In the genomic region with DNA sequence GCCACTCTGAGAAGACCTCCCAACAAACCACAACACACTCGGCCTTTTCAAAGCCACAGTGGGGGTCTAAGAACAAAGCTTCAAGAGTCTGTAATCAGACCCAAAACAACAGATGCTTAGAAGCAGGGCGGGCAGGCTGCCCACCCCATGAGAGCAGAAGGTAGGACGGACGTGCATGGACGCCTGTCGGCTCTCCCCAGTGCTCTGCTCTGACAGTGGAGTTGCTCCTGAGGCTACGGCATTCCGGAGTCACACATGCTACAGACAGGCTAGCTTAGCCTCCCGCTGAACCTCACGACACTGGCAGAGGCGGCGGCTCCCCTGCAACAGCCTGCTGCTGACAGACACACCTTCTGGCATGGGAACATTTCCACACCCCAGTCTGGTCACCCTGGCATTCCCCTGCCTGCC, we compare ENCODE assay signal across 21 cellular contexts. TPM values are rescaled to one million over a fixed set of nuclear protein-coding genes. Genes with fewer than 3 reads are reported as not detected.
DNase-seq lines count a peak whose midpoint lies in the region; ATAC-seq and TF ChIP-seq lines count a peak whose summit lies in the region.
"Had no signal": no experiment of that assay in that cellular context is flagged by ENCODE, and none has a peak within 500 bp of the region (broad histone marks: within the 10 kb centered on the region; RNA-seq: fewer than 3 reads in every experiment).

No MANE protein-coding gene starts in this region.

- ATAC-seq in omental fat pad (ENCODE audit: low FRiP score) = no peak
- ATAC-seq: activated T-cell treated with anti-CD3 and anti-CD28 coated beads, Interleukin-2, amount 50 U/mL, for 4 hours; HCT116; HepG2; sciatic nerve had no signal

- peak; percentile 86 for DNase-seq in DMS 273 treated with DMSO at 0.1 percent for 48 hours (lab: John Stamatoyannopoulos, UW)
- DNase-seq in NCI-H128 (lab: John Stamatoyannopoulos, UW; ENCODE audit: unreplicated experiment) = peak; percentile 54
- peak; percentile 37 for DNase-seq in astrocyte of the cerebellum (ENCODE audit: low read depth)
- peak; percentile 75 for DNase-seq in islet precursor cell
- no peak for DNase-seq in stimulated activated CD4-positive, alpha-beta T cell treated with anti-CD3 and anti-CD28 coated beads, Interleukin-15, amount 100 ng/mL, for 24 hours
- DNase-seq in NCI-H1105 treated with DMSO at 0.1 percent for 48 hours (lab: John Stamatoyannopoulos, UW) = no peak
- no peak for DNase-seq in Kasumi-1 (lab: John Stamatoyannopoulos, UW)
- no peak for DNase-seq in omental fat pad (ENCODE audit: low spot score)
- DNase-seq: activated CD4-positive, alpha-beta T cell treated with anti-CD3 and anti-CD28 coated beads, Interleukin-2, amount 50 U/mL, for 4 hours; activated T-cell treated with anti-CD3 and anti-CD28 coated beads, Interleukin-2, amount 50 U/mL, for 4 hours; DMS153; foreskin fibroblast; NCI-H1930; NCI-H526 treated with DMSO at 0.1 percent for 48 hours; ovary; SIG-M5; stimulated activated CD4-positive, alpha-beta T cell treated with anti-CD3 and anti-CD28 coated beads, Interleukin-1b, Interleukin-23, amount 100 ng/mL, for 48 hours; stimulated activated naive CD4-positive, alpha-beta T cell had no signal

- no peak overlapping the region for H3K4me3 ChIP-seq in astrocyte of the cerebellum (ENCODE audit: low read depth, low read length)
- H3K4me3 ChIP-seq: ovary had no signal

- no peak for TF ChIP-seq CTCF in astrocyte of the cerebellum (IDR thresholded peaks at IDR 0.05; ENCODE audit: low read depth, low read length, missing control alignments)
- no peak for TF ChIP-seq CTCF in omental fat pad (IDR thresholded peaks at IDR 0.05)

- in situ Hi-C loops in astrocyte of the cerebellum (cut with HindIII; ENCODE audit: low sequenced_read_pairs) = no loop called here

RNA-seq across cellular contexts. Expression of gene SLCO2A1, which starts 33.5 kb away (rescaled TPM):
- total RNA-seq in omental fat pad = 10 to 100 TPM in 3 of 4 donors, 1 to 10 TPM in 1; 6.1 to 54.2 (median 33.1) TPM
- total RNA-seq: HepG2 had no signal

Comparison
In these comparisons a context has a peak if more than half of its experiments do, and no peak if none do; other contexts are left out.
1. DNase-seq: peak in DMS 273 treated with DMSO at 0.1 percent for 48 hours (single experiment), NCI-H128 (single experiment), astrocyte of the cerebellum (single experiment) and islet precursor cell (single experiment); none in stimulated activated CD4-positive, alpha-beta T cell treated with anti-CD3 and anti-CD28 coated beads, Interleukin-15, amount 100 ng/mL, for 24 hours (single experiment), NCI-H1105 treated with DMSO at 0.1 percent for 48 hours (single experiment), Kasumi-1 (0 of 2) and omental fat pad (single experiment).